In the genomic region with DNA sequence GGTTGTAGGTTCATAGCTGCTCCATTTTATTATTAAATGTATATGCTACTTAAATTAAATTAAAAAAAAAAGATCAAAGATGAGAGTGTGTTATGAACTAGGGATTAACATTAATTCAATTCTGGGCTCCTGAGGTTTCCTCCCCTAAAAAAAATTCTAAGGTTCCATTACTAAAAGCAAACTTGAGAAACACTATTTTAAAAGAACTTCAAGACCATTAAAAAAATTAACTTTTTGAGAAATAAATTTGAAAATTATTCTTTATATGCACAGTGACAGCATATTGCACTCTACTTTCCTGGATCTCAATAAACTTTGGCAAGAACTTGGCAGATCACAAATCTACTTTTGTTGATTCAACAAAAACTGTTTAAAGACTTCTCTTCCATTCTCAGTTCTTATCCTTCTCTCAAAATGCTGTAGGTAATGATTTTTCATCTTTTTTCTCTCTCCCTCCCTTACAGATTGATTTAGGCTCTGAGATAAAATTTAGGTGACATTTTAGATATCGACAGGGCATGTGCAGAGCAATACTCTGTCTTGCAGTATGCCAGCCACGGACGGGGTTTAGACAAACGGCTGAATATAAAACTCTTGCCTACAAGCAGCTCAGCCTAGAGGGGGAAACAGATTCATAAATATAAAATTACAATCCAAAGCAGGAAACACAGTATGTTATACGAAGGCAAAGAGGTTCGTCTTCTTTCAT, we compare ENCODE assay signal across 1 cellular context.
TF ChIP-seq lines count a peak whose summit lies in the region.

No MANE protein-coding gene starts in this region.

TF ChIP-seq in WTC11, 78 proteins besides CTCF, POLR2A, EP300 and RAD21 (continued from another document):
- TF ChIP-seq, protein P1, sequence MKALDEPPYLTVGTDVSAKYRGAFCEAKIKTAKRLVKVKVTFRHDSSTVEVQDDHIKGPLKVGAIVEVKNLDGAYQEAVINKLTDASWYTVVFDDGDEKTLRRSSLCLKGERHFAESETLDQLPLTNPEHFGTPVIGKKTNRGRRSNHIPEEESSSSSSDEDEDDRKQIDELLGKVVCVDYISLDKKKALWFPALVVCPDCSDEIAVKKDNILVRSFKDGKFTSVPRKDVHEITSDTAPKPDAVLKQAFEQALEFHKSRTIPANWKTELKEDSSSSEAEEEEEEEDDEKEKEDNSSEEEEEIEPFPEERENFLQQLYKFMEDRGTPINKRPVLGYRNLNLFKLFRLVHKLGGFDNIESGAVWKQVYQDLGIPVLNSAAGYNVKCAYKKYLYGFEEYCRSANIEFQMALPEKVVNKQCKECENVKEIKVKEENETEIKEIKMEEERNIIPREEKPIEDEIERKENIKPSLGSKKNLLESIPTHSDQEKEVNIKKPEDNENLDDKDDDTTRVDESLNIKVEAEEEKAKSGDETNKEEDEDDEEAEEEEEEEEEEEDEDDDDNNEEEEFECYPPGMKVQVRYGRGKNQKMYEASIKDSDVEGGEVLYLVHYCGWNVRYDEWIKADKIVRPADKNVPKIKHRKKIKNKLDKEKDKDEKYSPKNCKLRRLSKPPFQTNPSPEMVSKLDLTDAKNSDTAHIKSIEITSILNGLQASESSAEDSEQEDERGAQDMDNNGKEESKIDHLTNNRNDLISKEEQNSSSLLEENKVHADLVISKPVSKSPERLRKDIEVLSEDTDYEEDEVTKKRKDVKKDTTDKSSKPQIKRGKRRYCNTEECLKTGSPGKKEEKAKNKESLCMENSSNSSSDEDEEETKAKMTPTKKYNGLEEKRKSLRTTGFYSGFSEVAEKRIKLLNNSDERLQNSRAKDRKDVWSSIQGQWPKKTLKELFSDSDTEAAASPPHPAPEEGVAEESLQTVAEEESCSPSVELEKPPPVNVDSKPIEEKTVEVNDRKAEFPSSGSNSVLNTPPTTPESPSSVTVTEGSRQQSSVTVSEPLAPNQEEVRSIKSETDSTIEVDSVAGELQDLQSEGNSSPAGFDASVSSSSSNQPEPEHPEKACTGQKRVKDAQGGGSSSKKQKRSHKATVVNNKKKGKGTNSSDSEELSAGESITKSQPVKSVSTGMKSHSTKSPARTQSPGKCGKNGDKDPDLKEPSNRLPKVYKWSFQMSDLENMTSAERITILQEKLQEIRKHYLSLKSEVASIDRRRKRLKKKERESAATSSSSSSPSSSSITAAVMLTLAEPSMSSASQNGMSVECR (CRISPR knock-in tag; IDR thresholded peaks at IDR 0.05; ENCODE audit: borderline replicate concordance): no peak
- no peak for TF ChIP-seq PRRX2 (CRISPR knock-in tag; IDR thresholded peaks at IDR 0.05)
- TF ChIP-seq ETV6 (CRISPR knock-in tag; IDR thresholded peaks at IDR 0.05): no peak
- no peak for TF ChIP-seq ZNF396 (CRISPR knock-in tag; IDR thresholded peaks at IDR 0.05; ENCODE audit: borderline replicate concordance)
